19 cellular contexts compared by ENCODE assay signal in the genomic region with DNA sequence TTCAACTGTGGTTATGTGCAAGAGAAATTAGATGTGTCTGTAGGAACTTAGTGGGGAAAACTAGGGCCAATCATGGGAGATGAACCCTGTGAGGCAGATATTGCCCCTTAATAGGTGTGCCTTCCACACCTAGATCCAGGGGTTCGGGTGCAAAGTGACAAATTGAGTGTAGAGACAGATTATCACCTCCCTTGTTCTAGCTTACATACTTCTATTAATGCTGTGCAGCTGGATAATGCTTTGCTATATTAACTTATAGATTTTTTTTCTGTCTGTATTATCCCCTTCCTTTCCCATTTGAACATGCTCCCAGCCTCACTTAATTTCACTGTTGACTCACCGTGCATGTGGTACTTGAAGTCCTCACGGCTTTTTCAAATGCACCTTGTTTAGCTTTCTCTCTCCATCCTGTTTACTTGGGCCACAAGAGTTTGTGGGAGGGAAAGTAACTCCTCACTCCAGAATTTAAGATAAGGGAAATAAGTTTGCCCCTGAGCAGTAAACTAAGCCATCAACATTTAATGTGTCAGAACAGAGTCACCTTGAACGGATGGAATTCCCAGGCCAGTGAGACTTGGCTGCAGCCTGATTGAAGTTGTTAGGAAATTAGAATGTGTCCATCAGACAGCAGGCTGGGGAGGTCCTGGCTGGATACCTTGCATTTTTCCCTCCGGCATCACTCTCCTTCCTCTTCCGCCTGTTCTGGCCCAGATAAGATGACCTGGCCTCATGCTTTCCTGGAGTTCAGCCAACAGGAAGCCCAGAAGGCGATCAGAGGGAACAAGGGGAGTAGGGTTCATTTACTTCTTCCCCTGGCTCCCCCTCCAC.
A peak's percentile ranks its signal among the peaks of the same experiment; 100 is the strongest.
DNase-seq lines count a peak whose midpoint lies in the region; ATAC-seq, FAIRE-seq and TF ChIP-seq lines count a peak whose summit lies in the region.
"Had no signal": no experiment of that assay in that cellular context is flagged by ENCODE, and none has a peak within 500 bp of the region (broad histone marks: within the 10 kb centered on the region; RNA-seq: fewer than 3 reads in every experiment).

No MANE protein-coding gene starts in this region.

- peak; percentile 49 for DNase-seq in DMS53 treated with DMSO at 0.1 percent for 48 hours (lab: John Stamatoyannopoulos, UW; ENCODE audit: unreplicated experiment)
- DNase-seq in NCI-H2029 treated with DMSO at 0.1 percent for 48 hours (lab: John Stamatoyannopoulos, UW), result peak; percentile 11
- peak; percentile 52 for DNase-seq in bronchial epithelial cell (ENCODE audit: low read depth)
- DNase-seq in lung microvascular endothelial cell (ENCODE audit: low read depth in 2 of 2), result peak; percentile 60 to 84
- no peak for DNase-seq in brain microvascular endothelial cell
- DNase-seq in HuH-7 (ENCODE audit: low spot score), result no peak
- DNase-seq in stimulated activated naive B cell treated with anti-CD40 and anti-IgM and Interleukin-4, amounts not matched to agents 10 μg/mL and 1 μg/mL and 100 μg/mL, for 72 hours, result no peak
- DNase-seq: activated CD8-positive, alpha-beta memory T cell treated with anti-CD3 and anti-CD28 coated beads for 24 hours; activated effector memory CD4-positive, alpha-beta T cell treated with Interleukin-2 at 50 U/mL for 16 hours; HCEC 1CT; hypothalamus; NCI-H748 treated with DMSO at 0.1 percent for 48 hours; SHP77 had no signal

- no peaks in the 10 kb centered on the region for H3K27me3 ChIP-seq in bronchial epithelial cell (ENCODE audit: control insufficient read depth, insufficient read depth, low read length)
- H3K27me3 ChIP-seq in brain microvascular endothelial cell (replicated peaks), result peaks cover under 1% of the 10 kb centered on the region

- peaks cover 5 to 25% of the 10 kb centered on the region in 2 donors for H3K4me1 Mint-ChIP-seq in stimulated activated naive B cell treated with anti-CD40 and anti-IgM and Interleukin-4, amounts not matched to agents 10 μg/mL and 1 μg/mL and 100 μg/mL, for 72 hours

- peaks cover 7 to 17% of the 10 kb centered on the region in 2 donors for H3K27me3 Mint-ChIP-seq in stimulated activated naive B cell treated with anti-CD40 and anti-IgM and Interleukin-4, amounts not matched to agents 10 μg/mL and 1 μg/mL and 100 μg/mL, for 72 hours

- no peak for ATAC-seq in HG02981 (IDR thresholded peaks at IDR 0.05; ENCODE audit: unreplicated experiment)
- no peak for ATAC-seq in stimulated activated naive B cell treated with anti-CD40 and anti-IgM and Interleukin-4, amounts not matched to agents 10 μg/mL and 1 μg/mL and 100 μg/mL, for 72 hours (replicated peaks)

- no peaks in the 10 kb centered on the region for H3K36me3 ChIP-seq in bronchial epithelial cell (ENCODE audit: control insufficient read depth, insufficient read depth, low read length)
- no peaks in the 10 kb centered on the region for H3K36me3 ChIP-seq in brain microvascular endothelial cell (replicated peaks)
- H3K36me3 ChIP-seq: neutrophil had no signal

- H3K4me3 ChIP-seq in bronchial epithelial cell (ENCODE audit: low read depth, low read length), result no peak overlapping the region
- no peak overlapping the region for H3K4me3 ChIP-seq in brain microvascular endothelial cell (ENCODE audit: low read depth, low read length)

- H3K4me3 Mint-ChIP-seq in stimulated activated naive B cell treated with anti-CD40 and anti-IgM and Interleukin-4, amounts not matched to agents 10 μg/mL and 1 μg/mL and 100 μg/mL, for 72 hours, result no peak overlapping the region
- H3K4me3 Mint-ChIP-seq: CD14-positive monocyte; central memory CD8-positive, alpha-beta T cell had no signal

- peaks cover 14 to 26% of the 10 kb centered on the region in 2 donors for H3K9me3 Mint-ChIP-seq in stimulated activated naive B cell treated with anti-CD40 and anti-IgM and Interleukin-4, amounts not matched to agents 10 μg/mL and 1 μg/mL and 100 μg/mL, for 72 hours
- H3K9me3 Mint-ChIP-seq: central memory CD8-positive, alpha-beta T cell had no signal

- no peak overlapping the region for H3K27ac ChIP-seq in brain microvascular endothelial cell
- H3K27ac ChIP-seq: epithelial cell of prostate, neutrophil had no signal

- TF ChIP-seq CTCF in bronchial epithelial cell (IDR thresholded peaks at IDR 0.05; ENCODE audit: insufficient read depth, low read length, severe bottlenecking), result no peak
- TF ChIP-seq CTCF in brain microvascular endothelial cell (IDR thresholded peaks at IDR 0.05; ENCODE audit: low read depth, low read length, missing control alignments), result no peak

- in situ Hi-C loops in brain microvascular endothelial cell (cut with HindIII; ENCODE audit: low pct_ligation_motif_present, low sequenced_read_pairs), result no loop called here

- FAIRE-seq in bronchial epithelial cell (lab: Jason Lieb, UNC), result no peak
- FAIRE-seq: TTC549 had no signal

- peaks cover 12 to 13% of the 10 kb centered on the region in 2 donors for H3K36me3 Mint-ChIP-seq in stimulated activated naive B cell treated with anti-CD40 and anti-IgM and Interleukin-4, amounts not matched to agents 10 μg/mL and 1 μg/mL and 100 μg/mL, for 72 hours
- H3K36me3 Mint-ChIP-seq: CD14-positive monocyte had no signal

- no peak overlapping the region for H3K27ac Mint-ChIP-seq in stimulated activated naive B cell treated with anti-CD40 and anti-IgM and Interleukin-4, amounts not matched to agents 10 μg/mL and 1 μg/mL and 100 μg/mL, for 72 hours

Comparison
In these comparisons a context has a peak if more than half of its experiments do, and no peak if none do; other contexts are left out.
1. DNase-seq: peak in DMS53 treated with DMSO at 0.1 percent for 48 hours (single experiment), NCI-H2029 treated with DMSO at 0.1 percent for 48 hours (single experiment), bronchial epithelial cell (single experiment) and lung microvascular endothelial cell (2 of 2); none in brain microvascular endothelial cell (single experiment), HuH-7 (single experiment) and stimulated activated naive B cell treated with anti-CD40 and anti-IgM and Interleukin-4, amounts not matched to agents 10 μg/mL and 1 μg/mL and 100 μg/mL, for 72 hours (single experiment).